ENCODE assay signal across 11 cellular contexts in genomic region chr9:97852399-97853055, GRCh38. TPM values are rescaled to one million over a fixed set of nuclear protein-coding genes. Genes with fewer than 3 reads are reported as not detected.
DNase-seq lines count a peak whose midpoint lies in the region; ATAC-seq and TF ChIP-seq lines count a peak whose summit lies in the region.
"Had no signal": no experiment of that assay in that cellular context is flagged by ENCODE, and none has a peak within 500 bp of the region (broad histone marks: within the 10 kb centered on the region; RNA-seq: fewer than 3 reads in every experiment).

No MANE protein-coding gene starts in this region.

- H3K4me1 Mint-ChIP-seq in central memory CD8-positive, alpha-beta T cell, result peaks cover 14% of the 10 kb centered on the region
- H3K4me1 Mint-ChIP-seq in neural progenitor cell, result peaks cover 7% of the 10 kb centered on the region

- no peaks in the 10 kb centered on the region for H3K36me3 ChIP-seq in ES-I3 (ENCODE audit: insufficient read depth, low read length)
- H3K36me3 ChIP-seq in neural progenitor cell, result no peaks in the 10 kb centered on the region
- H3K36me3 ChIP-seq in uterus, result no peaks in the 10 kb centered on the region

- DNase-seq in ACHN, result peak; percentile 33
- DNase-seq in central memory CD8-positive, alpha-beta T cell (ENCODE audit: low spot score in 2 of 2), result no peak
- DNase-seq in neural progenitor cell (ENCODE audit: low spot score), result peak; percentile 43
- no peak for DNase-seq in superior temporal gyrus (ENCODE audit: extremely low spot score)
- no peak for DNase-seq in uterus
- DNase-seq in SHP77 (lab: John Stamatoyannopoulos, UW), result no peak
- DNase-seq: activated CD4-positive, CD25-positive, alpha-beta regulatory T cell; DMS79 treated with DMSO at 0.1 percent for 48 hours; NCI-H2029 had no signal

- H3K36me3 Mint-ChIP-seq in central memory CD8-positive, alpha-beta T cell (ENCODE audit: insufficient read depth), result peaks cover 5% of the 10 kb centered on the region
- H3K36me3 Mint-ChIP-seq in neural progenitor cell, result no peaks in the 10 kb centered on the region

- H3K4me3 ChIP-seq in neural progenitor cell, result peak overlapping the region; percentile 29
- H3K4me3 ChIP-seq in uterus, result no peak overlapping the region

- intact Hi-C loops in uterus (cut with DNase I; ENCODE audit: low total_unique reads), result no loop called here

- H3K9me3 ChIP-seq in ES-I3 (ENCODE audit: control insufficient read depth, insufficient read depth, low read length) (no peaks in the 10 kb centered on the region), neural progenitor cell (ENCODE audit: low read depth) (no peaks in the 10 kb centered on the region), uterus (no peaks in the 10 kb centered on the region)

- H3K27ac ChIP-seq in neural progenitor cell (no peak overlapping the region), uterus (no peak overlapping the region)

- H3K4me1 ChIP-seq in ES-I3 (ENCODE audit: insufficient read depth, low read length) (0 out of 2 replicates have a peak, but pooled peaks cover 6% of the 10 kb centered on the region), neural progenitor cell (peaks cover 25% of the 10 kb centered on the region), uterus (peaks cover 0 to 14% of the 10 kb centered on the region in 2 donors)

- H4K20me1 ChIP-seq in neural progenitor cell (ENCODE audit: low read depth), result peaks cover 91% of the 10 kb centered on the region

- no peaks in the 10 kb centered on the region for H3K79me2 ChIP-seq in neural progenitor cell (ENCODE audit: low read depth)

- TF ChIP-seq CTCF in neural progenitor cell (IDR thresholded peaks at IDR 0.05) (no peak), uterus (IDR thresholded peaks at IDR 0.05) (no peak)

- H3K27me3 Mint-ChIP-seq in central memory CD8-positive, alpha-beta T cell, result peaks cover 93% of the 10 kb centered on the region
- peaks cover 84% of the 10 kb centered on the region for H3K27me3 Mint-ChIP-seq in neural progenitor cell (ENCODE audit: insufficient read depth, low read depth)

- H3F3A ChIP-seq in neural progenitor cell (ENCODE audit: low read depth), result peaks cover 30% of the 10 kb centered on the region

- no peaks in the 10 kb centered on the region for H3K9me3 Mint-ChIP-seq in central memory CD8-positive, alpha-beta T cell
- H3K9me3 Mint-ChIP-seq in neural progenitor cell, result no peaks in the 10 kb centered on the region

- ATAC-seq in central memory CD8-positive, alpha-beta T cell (replicated peaks; ENCODE audit: extremely low read depth, poor library complexity, severe bottlenecking), result no peak
- ATAC-seq in HG03045 (IDR thresholded peaks at IDR 0.05; ENCODE audit: unreplicated experiment), result no peak

- H3K27ac Mint-ChIP-seq in central memory CD8-positive, alpha-beta T cell (ENCODE audit: low read depth), result no peak overlapping the region
- no peak overlapping the region for H3K27ac Mint-ChIP-seq in neural progenitor cell

- peak overlapping the region; percentile 69 for H3K4me2 ChIP-seq in neural progenitor cell

- in situ Hi-C loops in ACHN (cut with HindIII; ENCODE audit: low pct_ligation_motif_present, low pct_unique_long_range_greater_than_20kb, low sequenced_read_pairs), result no loop called here

- H3K27me3 ChIP-seq in neural progenitor cell (peaks cover 100% of the 10 kb centered on the region), uterus (peaks cover 6 to 75% of the 10 kb centered on the region in 2 donors)

- no peak overlapping the region for H2AFZ ChIP-seq in neural progenitor cell (replicated peaks)

- H3K4me3 Mint-ChIP-seq in central memory CD8-positive, alpha-beta T cell, result peak overlapping the region; percentile 60
- H3K4me3 Mint-ChIP-seq in neural progenitor cell, result peak overlapping the region; percentile 60

- H3K9ac ChIP-seq in ES-I3 (ENCODE audit: low read depth, low read length), result peak overlapping the region; percentile 46; the same call in 1 of the 2 replicates
- no peak overlapping the region for H3K9ac ChIP-seq in neural progenitor cell

- no peak for TF ChIP-seq POLR2A in uterus (IDR thresholded peaks at IDR 0.05)

RNA-seq across cellular contexts. Expression of gene FOXE1, which starts 0.5 kb away (rescaled TPM):
- not detected in 2 replicates for total RNA-seq in neural progenitor cell (ENCODE audit: low replicate concordance)
- not detected for total RNA-seq in uterus

Comparison
In these comparisons a context has a peak if more than half of its experiments do, and no peak if none do; other contexts are left out.
1. DNase-seq: peak in ACHN (single experiment) and neural progenitor cell (single experiment); none in central memory CD8-positive, alpha-beta T cell (0 of 2), superior temporal gyrus (single experiment), uterus (0 of 2) and SHP77 (0 of 2).